8 cellular contexts compared by ENCODE assay signal in genomic region chr10:43648083-43648391, GRCh38. TPM values are rescaled to one million over a fixed set of nuclear protein-coding genes. Genes with fewer than 3 reads are reported as not detected.
DNase-seq lines count a peak whose midpoint lies in the region; ATAC-seq lines count a peak whose summit lies in the region.

No MANE protein-coding gene starts in this region.

- DNase-seq in CMK (ENCODE audit: low read depth) (peak; percentile 51), M059J (ENCODE audit: low read depth) (peak; percentile 12), neuronal stem cell (ENCODE audit: low spot score) (no peak), kidney glomerular epithelial cell (lab: John Stamatoyannopoulos, UW) (no peak), NCI-H2081 treated with DMSO at 0.1 percent for 48 hours (lab: John Stamatoyannopoulos, UW) (no peak)

- H3K79me1 ChIP-seq in neuronal stem cell (ENCODE audit: low read depth, low read length), result no peaks in the 10 kb centered on the region

- no peak overlapping the region for H2BK12ac ChIP-seq in neuronal stem cell (ENCODE audit: low read length)

- H4K8ac ChIP-seq in neuronal stem cell (ENCODE audit: low read depth, low read length), result no peak overlapping the region

- no peaks in the 10 kb centered on the region for H3K4me1 ChIP-seq in ectodermal cell (ENCODE audit: control insufficient read depth, insufficient read depth, low read length)
- no peaks in the 10 kb centered on the region for H3K4me1 ChIP-seq in neuronal stem cell (ENCODE audit: control insufficient read depth in 2 of 2, insufficient read depth in 1 of 2, low read depth in 1 of 2, low read length in 2 of 2)

- 54 to 62% methylated on average over 9 of the region's 9 CpGs for WGBS in ectodermal cell, 2 experiments
- WGBS in neuronal stem cell (ENCODE audit: extremely low coverage in 2 of 2, insufficient read length in 2 of 2, insufficient replicate concordance in 1 of 2), 2 donors, result no CpG with 5 or more reads among the region's 9 CpGs

- H2BK5ac ChIP-seq in neuronal stem cell (ENCODE audit: low read length), result no peak overlapping the region

- H3K36me3 ChIP-seq in ectodermal cell (ENCODE audit: control insufficient read depth, insufficient read depth, low read length) (peaks cover 46% of the 10 kb centered on the region), neuronal stem cell (replicated peaks in 1 of 2; ENCODE audit: control insufficient read depth in 2 of 2, insufficient read depth in 2 of 2, low read length in 2 of 2) (peaks cover 26 to 41% of the 10 kb centered on the region in 2 donors)

- H3K27me3 ChIP-seq in ectodermal cell (ENCODE audit: control insufficient read depth, insufficient read depth, low read length, poor library complexity, severe bottlenecking) (peaks cover 16% of the 10 kb centered on the region), neuronal stem cell (ENCODE audit: control insufficient read depth in 3 of 3, insufficient read depth in 3 of 3, low read depth in 1 of 3, low read length in 3 of 3) (no peaks in the 10 kb centered on the region)

- no peak for ATAC-seq in activated CD4-positive, CD25-positive, alpha-beta regulatory T cell treated with anti-CD3 and anti-CD28 coated beads, Interleukin-2, amount 50 U/mL, for 24 hours
- ATAC-seq in GM19395 (IDR thresholded peaks at IDR 0.05; ENCODE audit: unreplicated experiment), result no peak

- H4K91ac ChIP-seq in neuronal stem cell (ENCODE audit: low read depth, low read length, poor library complexity), result no peak overlapping the region

- peak overlapping the region; percentile 62 for H2AK5ac ChIP-seq in neuronal stem cell (ENCODE audit: low read depth, low read length)

- peak overlapping the region; percentile 75 for H3K14ac ChIP-seq in neuronal stem cell (ENCODE audit: low read length)

- H3K4me2 ChIP-seq in neuronal stem cell (ENCODE audit: insufficient read depth, low read length, poor library complexity, severe bottlenecking), result peak overlapping the region; percentile 74

- H3K4ac ChIP-seq in neuronal stem cell (ENCODE audit: low read length), result no peak overlapping the region

- H3K27ac ChIP-seq in ectodermal cell (ENCODE audit: insufficient read depth, low read depth, low read length, poor library complexity, severe bottlenecking) (no peak overlapping the region), neuronal stem cell (replicated peaks; ENCODE audit: low read length) (no peak overlapping the region)

- H3K23ac ChIP-seq in neuronal stem cell (ENCODE audit: low read depth, low read length, poor library complexity), result no peak overlapping the region

- no peak overlapping the region for H2BK15ac ChIP-seq in neuronal stem cell (ENCODE audit: low read length)

- peak overlapping the region; percentile 100 for H2AFZ ChIP-seq in neuronal stem cell (ENCODE audit: low read length)

- peak overlapping the region; percentile 97 for H3K18ac ChIP-seq in neuronal stem cell (ENCODE audit: low read length)

- peak overlapping the region; percentile 48 for H2BK120ac ChIP-seq in neuronal stem cell (ENCODE audit: low read depth, low read length)

- H3K4me3 ChIP-seq in ectodermal cell (ENCODE audit: insufficient read depth, low read depth, low read length), result peak overlapping the region; percentile 60
- H3K4me3 ChIP-seq in neuronal stem cell (ENCODE audit: low read length in 2 of 2), result peak overlapping the region; percentile 64 to 86

- peak overlapping the region; percentile 87 for H3K9ac ChIP-seq in neuronal stem cell (ENCODE audit: low read depth, low read length, poor library complexity)

- H3K9me3 ChIP-seq in ectodermal cell (ENCODE audit: control insufficient read depth, low read length) (peaks cover 37% of the 10 kb centered on the region), neuronal stem cell (replicated peaks in 1 of 2; ENCODE audit: control insufficient read depth in 2 of 2, insufficient read depth in 1 of 2, low read depth in 1 of 2, low read length in 2 of 2) (peaks cover 33 to 60% of the 10 kb centered on the region in 2 donors)

RNA-seq across cellular contexts. Expression of gene ZNF32, which starts 0.6 kb away (rescaled TPM):
- total RNA-seq in M059J (2014; rRNA removed; shearing (Covaris generic)), result 34.2 and 37.0 TPM in 2 replicates
- polyA plus RNA-seq in ectodermal cell (2013, experiment 1 of 4), result 51.0 TPM
- polyA plus RNA-seq in ectodermal cell (2013, experiment 2 of 4), result 39.4 TPM
- 48.7 TPM for polyA plus RNA-seq in ectodermal cell (2013, experiment 3 of 4)
- polyA plus RNA-seq in ectodermal cell (2013, experiment 4 of 4), result 48.1 TPM
- polyA plus RNA-seq in neuronal stem cell (2013, experiment 1 of 2), result 25.9 TPM
- polyA plus RNA-seq in neuronal stem cell (2013, experiment 2 of 2), result 26.0 TPM

RNA-seq across cellular contexts. Expression of gene ZNF485, which starts 41.8 kb away (rescaled TPM):
- 3.7 and 4.0 TPM in 2 replicates for total RNA-seq in M059J (2014; rRNA removed; shearing (Covaris generic))
- 5.0 TPM for polyA plus RNA-seq in ectodermal cell (2013, experiment 1 of 4)
- polyA plus RNA-seq in ectodermal cell (2013, experiment 2 of 4), result 5.2 TPM
- polyA plus RNA-seq in ectodermal cell (2013, experiment 3 of 4), result 4.3 TPM
- 5.3 TPM for polyA plus RNA-seq in ectodermal cell (2013, experiment 4 of 4)
- polyA plus RNA-seq in neuronal stem cell (2013, experiment 1 of 2), result 2.0 TPM
- 2.4 TPM for polyA plus RNA-seq in neuronal stem cell (2013, experiment 2 of 2)

Comparison
In these comparisons a context has a peak if more than half of its experiments do, and no peak if none do; other contexts are left out.
1. DNase-seq: peak in CMK (single experiment) and M059J (single experiment); none in neuronal stem cell (single experiment), kidney glomerular epithelial cell (single experiment) and NCI-H2081 treated with DMSO at 0.1 percent for 48 hours (single experiment).